Comparison of ENCODE assay signal across 8 cellular contexts in the genomic region with DNA sequence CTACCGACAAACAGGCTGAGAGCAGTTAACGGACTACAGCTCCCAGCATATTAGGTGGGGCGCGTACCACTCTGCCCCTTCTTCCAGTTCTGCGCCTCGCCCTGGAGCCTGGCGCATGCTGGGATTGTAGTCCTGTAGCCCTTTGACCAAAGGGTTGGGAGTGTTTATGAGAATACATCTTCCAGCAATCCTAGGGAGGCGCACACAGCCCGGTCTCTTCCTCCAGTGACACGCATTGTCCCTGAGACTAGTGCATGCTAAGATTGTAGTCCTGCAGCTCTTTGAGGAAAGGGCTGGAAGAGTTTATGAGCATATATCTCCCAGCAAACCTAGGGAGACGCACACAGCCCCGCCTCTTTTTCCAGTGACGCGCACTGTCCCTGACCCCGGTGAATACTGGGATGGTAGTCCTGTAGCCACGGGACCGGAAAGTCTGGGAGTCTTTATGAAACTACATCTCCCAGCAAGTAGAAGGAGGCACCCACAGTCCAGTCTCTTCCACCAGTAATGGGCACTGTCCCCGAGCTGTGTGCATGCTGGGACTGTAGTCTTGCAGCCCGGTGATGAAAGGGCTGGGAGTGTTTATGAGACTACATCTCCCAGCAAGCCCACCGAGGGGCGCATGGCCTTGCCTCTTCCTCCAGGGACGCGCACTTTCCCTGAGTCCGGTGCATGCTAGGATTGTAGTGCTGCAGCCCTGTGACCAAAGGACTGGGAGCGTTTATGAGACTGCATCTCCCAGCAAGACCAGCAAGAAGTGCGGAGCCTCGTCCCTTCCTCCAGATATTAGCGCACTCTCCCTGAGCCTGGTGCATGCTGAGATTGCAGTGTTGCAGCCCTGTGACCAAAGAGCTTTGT.
DNase-seq lines count a peak whose midpoint lies in the region; ATAC-seq, FAIRE-seq and TF ChIP-seq lines count a peak whose summit lies in the region.
"Not testable (repeated sequence)": the region's sequence is repeated elsewhere in the genome, so short reads cannot be mapped to it uniquely, and the experiment has no call there.

No MANE protein-coding gene starts in this region.

- H3K79me2 ChIP-seq in PC-3 (ENCODE audit: low read length); endothelial cell of umbilical vein (ENCODE audit: control insufficient read depth, insufficient read depth, low read length): not testable (repeated sequence)

- peak overlapping the region; percentile 23; the same call in 1 of the 2 replicates for H3K27ac ChIP-seq in C4-2B
- not testable (repeated sequence) for H3K27ac ChIP-seq in PC-3 (ENCODE audit: low read length); endothelial cell of umbilical vein (ENCODE audit: insufficient read depth, low read depth, low read length); lower lobe of right lung

- not testable (repeated sequence) for H3K4me3 ChIP-seq in PC-3 (ENCODE audit: low read length); endothelial cell of umbilical vein (replicated peaks in 1 of 3; ENCODE audit: insufficient read depth in 1 of 3, low read depth in 1 of 3, low read length in 3 of 3)
- peak overlapping the region; percentile 6 for H3K4me3 ChIP-seq in lower lobe of right lung

- dilution Hi-C loops in endothelial cell of umbilical vein (cut with MboI; ENCODE audit: extremely low pct_ligation_motif_present, low sequenced_read_pairs) = not testable (repeated sequence)

- not testable (repeated sequence) for H3K4me1 ChIP-seq in PC-3 (ENCODE audit: insufficient read depth, low read length); endothelial cell of umbilical vein (ENCODE audit: control insufficient read depth, extremely low read depth, insufficient read depth, low read length); lower lobe of right lung

- POLR2A ChIA-PET in PC-3 (lab: Charles Lee; ENCODE audit: unreplicated experiment); endothelial cell of umbilical vein (lab: Charles Lee): not testable (repeated sequence)

- FAIRE-seq in endothelial cell of umbilical vein (lab: Jason Lieb, UNC) = not testable (repeated sequence)

- peak; percentile 94 for ATAC-seq in GM21367 (IDR thresholded peaks at IDR 0.05; ENCODE audit: unreplicated experiment)
- peak; percentile 67 for ATAC-seq in PC-3
- ATAC-seq in lower lobe of right lung = peak; percentile 96

- H3K27me3 ChIP-seq in PC-3 (ENCODE audit: low read length); endothelial cell of umbilical vein (ENCODE audit: control insufficient read depth in 2 of 2, insufficient read depth in 2 of 2, low read length in 2 of 2); lower lobe of right lung (ENCODE audit: low read depth): not testable (repeated sequence)

- intact Hi-C loops in PC-3 (cut with micrococcal nuclease) = loop anchor here (10.0 kb wide), 1 partner anchor 320 kb away; no protein-coding TSS in a partner anchor
- intact Hi-C loops in endothelial cell of umbilical vein (cut with micrococcal nuclease); lower lobe of right lung (cut with DNase I): not testable (repeated sequence)

- H3K9me2 ChIP-seq in PC-3 (replicated peaks; ENCODE audit: low read length) = not testable (repeated sequence)

- H3K9me3 ChIP-seq in PC-3 (ENCODE audit: low read length); endothelial cell of umbilical vein (replicated peaks; ENCODE audit: control insufficient read depth, insufficient read depth, low read length); lower lobe of right lung: not testable (repeated sequence)

- DNase-seq in MV-4-11 (lab: John Stamatoyannopoulos, UW) = peak; percentile 52
- DNase-seq in PC-3 = not testable (repeated sequence)
- DNase-seq in activated T-cell treated with anti-CD3 and anti-CD28 coated beads for 24 hours (ENCODE audit: low read depth) = peak; percentile 38
- peak; percentile 60 for DNase-seq in endothelial cell of umbilical vein (ENCODE audit: low read depth, low spot score)
- peak; percentile 60 for DNase-seq in lower lobe of right lung
- peak; percentile 22 to 57 for DNase-seq in stimulated activated CD4-positive, alpha-beta T cell treated with anti-CD3 and anti-CD28 coated beads, Interleukin-2, amount 100 ng/mL, for 24 hours

- CTCF ChIA-PET in PC-3 (lab: Charles Lee) = not testable (repeated sequence)
- CTCF ChIA-PET in endothelial cell of umbilical vein (lab: Charles Lee) = interaction anchor here (1.2 kb wide), 1 partner anchor 27 kb away, joined by 4 read pairs; no protein-coding TSS in a partner anchor

- not testable (repeated sequence) for H3K9me1 ChIP-seq in endothelial cell of umbilical vein (replicated peaks; ENCODE audit: control insufficient read depth, extremely low read depth, insufficient read depth, low read length)

- not testable (repeated sequence) for TF ChIP-seq POLR2A in endothelial cell of umbilical vein (IDR thresholded peaks at IDR 0.05; ENCODE audit: low read depth, low read length)

- H3K4me2 ChIP-seq in PC-3 (ENCODE audit: low read length); endothelial cell of umbilical vein (ENCODE audit: insufficient read depth, low read length): not testable (repeated sequence)

- H4K20me1 ChIP-seq in PC-3 (ENCODE audit: low read length); endothelial cell of umbilical vein (replicated peaks; ENCODE audit: control insufficient read depth, extremely low read depth, insufficient read depth, low read length): not testable (repeated sequence)

- H3K9ac ChIP-seq in PC-3 (ENCODE audit: low read length); endothelial cell of umbilical vein (replicated peaks; ENCODE audit: extremely low read depth, insufficient read depth, low read length): not testable (repeated sequence)

- not testable (repeated sequence) for BruUV-seq in PC-3 (replicated peaks; lab: Mats Ljungman, UMichigan); endothelial cell of umbilical vein (replicated peaks; lab: Mats Ljungman, UMichigan)

- not testable (repeated sequence) for H2AFZ ChIP-seq in PC-3 (ENCODE audit: low read length); endothelial cell of umbilical vein (ENCODE audit: low read depth, low read length)

- H3F3A ChIP-seq in PC-3 (ENCODE audit: low read length, unreplicated experiment) = not testable (repeated sequence)

- H3K36me3 ChIP-seq in PC-3 (ENCODE audit: low read depth, low read length); endothelial cell of umbilical vein (ENCODE audit: control insufficient read depth in 2 of 2, extremely low read depth in 1 of 2, insufficient read depth in 2 of 2, low read length in 2 of 2); lower lobe of right lung: not testable (repeated sequence)

- not testable (repeated sequence) for TF ChIP-seq CTCF in C4-2B (conservative IDR thresholded peaks at IDR 0.05); PC-3 (conservative IDR thresholded peaks at IDR 0.05; ENCODE audit: low read depth, low read length); endothelial cell of umbilical vein (IDR thresholded peaks at IDR 0.05; ENCODE audit: extremely low read depth in 1 of 2, insufficient read depth in 1 of 2, low read depth in 1 of 2, low read length in 2 of 2); lower lobe of right lung (IDR thresholded peaks at IDR 0.05)
